In the genomic region with DNA sequence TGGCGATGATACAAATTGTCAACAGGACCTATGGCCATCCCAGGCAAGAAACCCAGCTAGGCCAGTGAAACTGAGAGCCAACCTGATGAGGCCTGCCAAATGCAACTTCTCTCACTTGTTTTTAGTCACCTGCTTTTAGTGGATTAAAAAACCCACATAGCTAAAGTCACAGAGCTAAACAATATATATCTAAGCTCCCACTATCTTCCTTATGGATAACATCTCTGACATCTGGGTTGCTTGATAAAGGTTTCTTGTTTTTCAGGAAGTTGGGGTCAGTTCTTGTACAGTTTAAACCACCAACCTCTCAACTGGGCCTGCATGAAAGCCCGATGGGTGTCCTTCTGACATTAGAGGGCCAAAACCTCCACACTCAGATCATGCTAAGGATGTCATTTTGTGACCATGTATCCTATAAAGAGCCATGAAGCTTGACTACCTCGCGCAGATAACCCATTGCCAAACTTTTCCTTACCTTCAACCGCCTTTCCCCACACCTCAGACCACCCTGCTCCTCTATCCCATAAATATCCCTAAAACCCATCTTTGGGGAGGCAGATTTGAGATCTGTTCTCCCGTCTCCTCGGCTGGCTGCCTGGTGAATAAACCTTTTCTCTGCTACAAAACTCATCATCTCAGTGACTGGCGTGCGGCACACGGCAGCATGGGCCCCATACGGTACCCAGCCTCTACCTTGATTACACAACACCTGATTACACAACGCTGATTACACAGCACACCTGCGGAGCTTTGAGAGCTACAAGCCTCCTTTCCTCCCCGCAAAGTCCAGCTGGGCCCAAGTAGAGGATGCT, we compare ENCODE assay signal across 8 cellular contexts. TPM values are rescaled to one million over a fixed set of nuclear protein-coding genes. Genes with fewer than 3 reads are reported as not detected.
A peak's percentile ranks its signal among the peaks of the same experiment; 100 is the strongest.
DNase-seq lines count a peak whose midpoint lies in the region; ATAC-seq and TF ChIP-seq lines count a peak whose summit lies in the region.

No MANE protein-coding gene starts in this region.

- peak; percentile 8 for ATAC-seq in HG03159 (IDR thresholded peaks at IDR 0.05; ENCODE audit: unreplicated experiment)
- ATAC-seq in psoas muscle = peak; percentile 1 to 22 (median 12)
- ATAC-seq in HG03565 (IDR thresholded peaks at IDR 0.05; ENCODE audit: unreplicated experiment) = no peak
- no peak for ATAC-seq in HG03520 (IDR thresholded peaks at IDR 0.05; ENCODE audit: unreplicated experiment)

- H3K27me3 ChIP-seq in psoas muscle (ENCODE audit: insufficient read depth in 3 of 3, low read length in 2 of 3) = no peaks in the 10 kb centered on the region

- H3K27ac ChIP-seq in psoas muscle = peak overlapping the region; percentile 98

- TF ChIP-seq CTCF in GM12864 (IDR thresholded peaks at IDR 0.05; ENCODE audit: low read depth, low read length, missing control alignments) (no peak), fibroblast of the aortic adventitia (IDR thresholded peaks at IDR 0.05; ENCODE audit: insufficient read depth, low read length) (no peak), psoas muscle (IDR thresholded peaks at IDR 0.05) (no peak)

- peaks cover 27% of the 10 kb centered on the region for H3K4me1 ChIP-seq in psoas muscle

- 74 to 76% (median 74%) methylated on average over 14 of the region's 14 CpGs for WGBS in psoas muscle, 3 donors

- H3K9me3 ChIP-seq in psoas muscle = no peaks in the 10 kb centered on the region

- intact Hi-C loops in psoas muscle (cut with DNase I) = loop anchor here (5.0 to 10.0 kb wide), 3 partner anchors 141 to 316 kb away; a partner anchor contains a TSS

- H3K36me3 ChIP-seq in psoas muscle (ENCODE audit: insufficient read depth in 1 of 2, low read depth in 1 of 2) = no peaks in the 10 kb centered on the region

- H3K4me3 ChIP-seq in GM12864 (ENCODE audit: low read depth, low read length) (peak overlapping the region; percentile 76), fibroblast of the aortic adventitia (ENCODE audit: low read depth, low read length) (peak overlapping the region; percentile 66), psoas muscle (peak overlapping the region; percentile 100)

- no peak for DNase-seq in GM12864 (ENCODE audit: low read depth)
- DNase-seq in UCSD-AML1 (lab: John Stamatoyannopoulos, UW; ENCODE audit: unreplicated experiment) = peak; percentile 38
- no peak for DNase-seq in fibroblast of the aortic adventitia (ENCODE audit: low read depth)
- no peak for DNase-seq in psoas muscle
- DNase-seq in AG08396 (ENCODE audit: low spot score) = no peak

RNA-seq across cellular contexts. Expression of a gene that starts 0.8 kb away (rescaled TPM):
- 29.8 and 34.2 TPM in 2 replicates for total RNA-seq in fibroblast of the aortic adventitia (ENCODE audit: low replicate concordance)
- total RNA-seq in psoas muscle = 10 to 100 TPM; 23.9 to 28.0 (median 24.9) TPM
- polyA plus RNA-seq in psoas muscle = 10 to 100 TPM; 17.1 to 42.0 (median 25.8) TPM

Comparison
In these comparisons a context has a peak if more than half of its experiments do, and no peak if none do; other contexts are left out.
1. ATAC-seq: peak in HG03159 (single experiment) and psoas muscle (4 of 4); none in HG03565 (single experiment) and HG03520 (single experiment).
2. Peak in every context shown above with its lines, with median percentiles within 50 percentile points of each other: H3K4me3 ChIP-seq.